In genomic region chr12:47773062-47773857, GRCh38 we compare ENCODE assay signal across 8 cellular contexts. TPM values are rescaled to one million over a fixed set of nuclear protein-coding genes. Genes with fewer than 3 reads are reported as not detected.
DNase-seq lines count a peak whose midpoint lies in the region; ATAC-seq and TF ChIP-seq lines count a peak whose summit lies in the region.

TSS of gene SLC48A1 (plus strand) at chr12:47773238. CDS start at chr12:47773305, 67 bp downstream.

- no peaks in the 10 kb centered on the region for H3K9me3 Mint-ChIP-seq in activated T-cell treated with anti-CD3 and anti-CD28 coated beads, Interleukin-2, amount 50 U/mL, for 4 hours
- H3K9me3 Mint-ChIP-seq in naive B cell, result no peaks in the 10 kb centered on the region
- no peaks in the 10 kb centered on the region for H3K9me3 Mint-ChIP-seq in stimulated activated memory B cell treated with anti-CD40 and anti-IgM and Interleukin-4, amounts not matched to agents 10 μg/mL and 1 μg/mL and 100 μg/mL, for 72 hours

- TF ChIP-seq POLR2A in esophagus muscularis mucosa (IDR thresholded peaks at IDR 0.05; ENCODE audit: low read depth), result peak; percentile 15

- TF ChIP-seq EP300 in esophagus muscularis mucosa (IDR thresholded peaks at IDR 0.05), result no peak

- intact Hi-C loops in esophagus muscularis mucosa (cut with DNase I), result no loop called here

- peak; percentile 37 for TF ChIP-seq CTCF in BJ (IDR thresholded peaks at IDR 0.05; ENCODE audit: insufficient read depth, low read depth, low read length)
- TF ChIP-seq CTCF in esophagus muscularis mucosa (IDR thresholded peaks at IDR 0.05), result peak; percentile 21 to 57 (median 54)

- ATAC-seq in GM19023 (IDR thresholded peaks at IDR 0.05; ENCODE audit: unreplicated experiment) (peak; percentile 89), HG03159 (IDR thresholded peaks at IDR 0.05; ENCODE audit: unreplicated experiment) (peak; percentile 78), naive B cell (ENCODE audit: low read depth in 2 of 2) (peak; percentile 90 to 92)
- peak; percentile 88 to 91 for ATAC-seq in activated T-cell treated with anti-CD3 and anti-CD28 coated beads, Interleukin-2, amount 50 U/mL, for 4 hours
- peak; percentile 89 for ATAC-seq in stimulated activated memory B cell treated with anti-CD40 and anti-IgM and Interleukin-4, amounts not matched to agents 10 μg/mL and 1 μg/mL and 100 μg/mL, for 72 hours

- peaks cover 50 to 74% (median 65%) of the 10 kb centered on the region in 4 donors for H3K4me1 ChIP-seq in esophagus muscularis mucosa

- H3K27me3 Mint-ChIP-seq in activated T-cell treated with anti-CD3 and anti-CD28 coated beads, Interleukin-2, amount 50 U/mL, for 4 hours (ENCODE audit: low read depth), result no peaks in the 10 kb centered on the region
- no peaks in the 10 kb centered on the region for H3K27me3 Mint-ChIP-seq in naive B cell
- no peaks in the 10 kb centered on the region for H3K27me3 Mint-ChIP-seq in stimulated activated memory B cell treated with anti-CD40 and anti-IgM and Interleukin-4, amounts not matched to agents 10 μg/mL and 1 μg/mL and 100 μg/mL, for 72 hours

- no peak for DNase-seq in BJ (ENCODE audit: low read depth)
- DNase-seq in NOMO-1 treated with dmso at 0.1 percent for 144 hours (lab: John Stamatoyannopoulos, UW; ENCODE audit: unreplicated experiment), result peak; percentile 33
- DNase-seq in activated T-cell treated with anti-CD3 and anti-CD28 coated beads, Interleukin-2, amount 50 U/mL, for 4 hours, result peak; percentile 65
- no peak for DNase-seq in esophagus muscularis mucosa (ENCODE audit: extremely low spot score)
- peak; percentile 83 for DNase-seq in naive B cell

- H3K27me3 ChIP-seq in BJ (ENCODE audit: control insufficient read depth, insufficient read depth, low read length) (no peaks in the 10 kb centered on the region; the same call in 1 of the 2 replicates), esophagus muscularis mucosa (no peaks in the 10 kb centered on the region)

- no peaks in the 10 kb centered on the region for H3K36me3 Mint-ChIP-seq in activated T-cell treated with anti-CD3 and anti-CD28 coated beads, Interleukin-2, amount 50 U/mL, for 4 hours (ENCODE audit: insufficient read depth)
- H3K36me3 Mint-ChIP-seq in naive B cell, result no peaks in the 10 kb centered on the region
- H3K36me3 Mint-ChIP-seq in stimulated activated memory B cell treated with anti-CD40 and anti-IgM and Interleukin-4, amounts not matched to agents 10 μg/mL and 1 μg/mL and 100 μg/mL, for 72 hours, result no peaks in the 10 kb centered on the region

- H3K4me3 ChIP-seq in BJ (ENCODE audit: low read depth, low read length) (peak within 1 kb of the TSS; percentile 63), esophagus muscularis mucosa (peak within 1 kb of the TSS; percentile 82 to 97 (median 96))

- POLR2A ChIA-PET in BJ (lab: Charles Lee), result no interaction called here

- H3K27ac Mint-ChIP-seq in naive B cell, result peak within 1 kb of the TSS; percentile 54 to 96 (median 86)
- H3K27ac Mint-ChIP-seq in stimulated activated memory B cell treated with anti-CD40 and anti-IgM and Interleukin-4, amounts not matched to agents 10 μg/mL and 1 μg/mL and 100 μg/mL, for 72 hours, result peak within 1 kb of the TSS; percentile 83

- no peaks in the 10 kb centered on the region for H3K36me3 ChIP-seq in BJ (ENCODE audit: control insufficient read depth, insufficient read depth, low read length)
- H3K36me3 ChIP-seq in esophagus muscularis mucosa, result no peaks in the 10 kb centered on the region

- CTCF ChIA-PET in BJ (lab: Yijun Ruan, JAX), result interaction anchor here (0.9 to 19.2 kb wide), 13 partner anchors 13 to 174 kb away, joined by 3 to 454 read pairs (median 5); partner anchors contain the start of genes ENDOU, RAPGEF3 and RPAP3

- 2% methylated on average over 42 of the region's 106 CpGs for WGBS in esophagus muscularis mucosa

- no peaks in the 10 kb centered on the region for H3K9me3 ChIP-seq in esophagus muscularis mucosa

- H3K4me3 Mint-ChIP-seq in activated T-cell treated with anti-CD3 and anti-CD28 coated beads, Interleukin-2, amount 50 U/mL, for 4 hours, result peak within 1 kb of the TSS; percentile 82
- H3K4me3 Mint-ChIP-seq in naive B cell, result peak within 1 kb of the TSS; percentile 84 to 95 (median 91)
- peak within 1 kb of the TSS; percentile 85 for H3K4me3 Mint-ChIP-seq in stimulated activated memory B cell treated with anti-CD40 and anti-IgM and Interleukin-4, amounts not matched to agents 10 μg/mL and 1 μg/mL and 100 μg/mL, for 72 hours

- H3K4me1 Mint-ChIP-seq in activated T-cell treated with anti-CD3 and anti-CD28 coated beads, Interleukin-2, amount 50 U/mL, for 4 hours (ENCODE audit: low read depth), result peaks cover 23% of the 10 kb centered on the region
- H3K4me1 Mint-ChIP-seq in naive B cell, result peaks cover 23 to 46% (median 27%) of the 10 kb centered on the region in 3 donors
- H3K4me1 Mint-ChIP-seq in stimulated activated memory B cell treated with anti-CD40 and anti-IgM and Interleukin-4, amounts not matched to agents 10 μg/mL and 1 μg/mL and 100 μg/mL, for 72 hours, result peaks cover 51% of the 10 kb centered on the region

- H3K27ac ChIP-seq in esophagus muscularis mucosa (replicated peaks in 1 of 4), result peak within 1 kb of the TSS; percentile 84 to 94 (median 90)

RNA-seq across cellular contexts. Expression of gene SLC48A1, which starts in this region (rescaled TPM):
- polyA plus RNA-seq in BJ (2011; rRNA removed) (11.4 and 16.6 TPM in 2 replicates), naive B cell (ENCODE audit: low read depth in 6 of 6) (10 to 100 TPM; 12.2 to 18.3 (median 13.9) TPM)
- 11.3 and 16.0 TPM in 2 replicates for polyA minus RNA-seq in BJ (2011; rRNA and poly(A)+ RNA removed)
- total RNA-seq in activated T-cell treated with anti-CD3 and anti-CD28 coated beads, Interleukin-2, amount 50 U/mL, for 4 hours, result 1 to 10 TPM; 4.0 to 5.2 (median 5.0) TPM
- total RNA-seq in esophagus muscularis mucosa, result 10 to 100 TPM; 34.5 to 56.0 (median 40.7) TPM

Comparison
In these comparisons a context has a peak if more than half of its experiments do, and no peak if none do; other contexts are left out.
1. RNA of gene SLC48A1 (total RNA-seq): 34.5 to 56.0 TPM in esophagus muscularis mucosa; 4.0 to 5.2 TPM in activated T-cell treated with anti-CD3 and anti-CD28 coated beads, Interleukin-2, amount 50 U/mL, for 4 hours; every median in the first group is over 4 times any median in the second.
2. DNase-seq: peak in NOMO-1 treated with dmso at 0.1 percent for 144 hours (single experiment), activated T-cell treated with anti-CD3 and anti-CD28 coated beads, Interleukin-2, amount 50 U/mL, for 4 hours (single experiment) and naive B cell (single experiment); none in BJ (single experiment) and esophagus muscularis mucosa (single experiment).
3. Peak in every context shown above with its lines, with median percentiles within 50 percentile points of each other: ATAC-seq and H3K4me3 Mint-ChIP-seq.